Comparison of ENCODE assay signal across 1 cellular context in genomic region chr1:155093938-155094621, GRCh38.
TF ChIP-seq lines count a peak whose summit lies in the region.

No MANE protein-coding gene starts in this region.

TF ChIP-seq in HEK293, 187 proteins besides CTCF, POLR2A, EP300 and RAD21 (continued from another document and continues in another):
- TF ChIP-seq PRDM10 (tag by site-specific recombination; IDR thresholded peaks at IDR 0.05) (peak; percentile 59), ZNF274 (IDR thresholded peaks at IDR 0.05; ENCODE audit: low read length) (no peak), ZNF274 (tag by site-specific recombination; IDR thresholded peaks at IDR 0.05; ENCODE audit: borderline replicate concordance) (no peak), ZNF670 (tag by site-specific recombination; IDR thresholded peaks at IDR 0.05; ENCODE audit: low read depth) (no peak), PBX3 (CRISPR knock-in tag; IDR thresholded peaks at IDR 0.05) (no peak), KLF1 (tag by site-specific recombination; IDR thresholded peaks at IDR 0.05) (peak; percentile 83), ZNF341 (tag by site-specific recombination; IDR thresholded peaks at IDR 0.05; ENCODE audit: low read depth) (peak; percentile 54), ZNF529 (tag by site-specific recombination; IDR thresholded peaks at IDR 0.05; ENCODE audit: insufficient replicate concordance) (no peak), ZNF660 (tag by site-specific recombination; IDR thresholded peaks at IDR 0.05) (peak; percentile 38; the same call in 1 of the 2 replicates), ZSCAN30 (tag by site-specific recombination; IDR thresholded peaks at IDR 0.05) (peak; percentile 27; the same call in 1 of the 2 replicates), ZNF350 (tag by site-specific recombination; IDR thresholded peaks at IDR 0.05) (no peak), EGR2 (tag by site-specific recombination; IDR thresholded peaks at IDR 0.05; ENCODE audit: low read depth) (peak; percentile 91), ZNF133 (tag by site-specific recombination; IDR thresholded peaks at IDR 0.05) (no peak), ZFHX2 (tag by site-specific recombination; conservative IDR thresholded peaks at IDR 0.05) (peak; percentile 94), ZNF398 (tag by site-specific recombination; IDR thresholded peaks at IDR 0.05) (peak; percentile 92), KLF10 (tag by site-specific recombination; IDR thresholded peaks at IDR 0.05) (peak; percentile 65; the same call in 1 of the 2 replicates), ZNF623 (tag by site-specific recombination; IDR thresholded peaks at IDR 0.05) (peak; percentile 52; the same call in 1 of the 2 replicates), KLF7 (tag by site-specific recombination; IDR thresholded peaks at IDR 0.05; ENCODE audit: borderline replicate concordance) (peak; percentile 58; the same call in 1 of the 2 replicates), TCF7L2 (IDR thresholded peaks at IDR 0.05; ENCODE audit: borderline replicate concordance, low read depth, low read length) (no peak), ZNF18 (tag by site-specific recombination; IDR thresholded peaks at IDR 0.05) (peak; percentile 71; the same call in 1 of the 2 replicates), ZNF600 (tag by site-specific recombination; IDR thresholded peaks at IDR 0.05) (peak; percentile 77), ZBTB21 (tag by site-specific recombination; IDR thresholded peaks at IDR 0.05) (no peak), ZNF707 (tag by site-specific recombination; IDR thresholded peaks at IDR 0.05) (no peak), ZNF701 (tag by site-specific recombination; IDR thresholded peaks at IDR 0.05) (no peak), ZBTB20 (tag by site-specific recombination; IDR thresholded peaks at IDR 0.05) (no peak), TSHZ1 (tag by site-specific recombination; IDR thresholded peaks at IDR 0.05; ENCODE audit: borderline replicate concordance) (no peak), GLI4 (tag by site-specific recombination; IDR thresholded peaks at IDR 0.05) (no peak), ZNF558 (tag by site-specific recombination; IDR thresholded peaks at IDR 0.05) (no peak), ZFP41 (tag by site-specific recombination; IDR thresholded peaks at IDR 0.05; ENCODE audit: borderline replicate concordance) (no peak), KLF17 (tag by site-specific recombination; IDR thresholded peaks at IDR 0.05) (peak; percentile 95), OSR2 (tag by site-specific recombination; IDR thresholded peaks at IDR 0.05) (0 out of 2 replicates have a peak, but pooled peaks have one; percentile 6), ZSCAN4 (tag by site-specific recombination; IDR thresholded peaks at IDR 0.05) (no peak), ZNF610 (tag by site-specific recombination; IDR thresholded peaks at IDR 0.05; ENCODE audit: borderline replicate concordance) (0 out of 2 replicates have a peak, but pooled peaks have one; percentile 13), ZNF423 (tag by site-specific recombination; IDR thresholded peaks at IDR 0.05) (peak; percentile 32; the same call in 1 of the 2 replicates), ZNF571 (tag by site-specific recombination; IDR thresholded peaks at IDR 0.05) (no peak), ZNF140 (tag by site-specific recombination; IDR thresholded peaks at IDR 0.05) (no peak), ZBTB44 (tag by site-specific recombination; IDR thresholded peaks at IDR 0.05) (0 out of 2 replicates have a peak, but pooled peaks have one; percentile 44), ATF2 (tag by site-specific recombination; IDR thresholded peaks at IDR 0.05; ENCODE audit: low read depth) (no peak), IKZF3 (tag by site-specific recombination; IDR thresholded peaks at IDR 0.05) (no peak), ZNF629 (tag by site-specific recombination; IDR thresholded peaks at IDR 0.05) (peak; percentile 19; the same call in 1 of the 2 replicates), SP7 (tag by site-specific recombination; IDR thresholded peaks at IDR 0.05) (peak; percentile 56), ZNF639 (tag by site-specific recombination; IDR thresholded peaks at IDR 0.05) (no peak), ZNF654 (tag by site-specific recombination; IDR thresholded peaks at IDR 0.05; ENCODE audit: low read depth) (peak; percentile 52), KLF8 (tag by site-specific recombination; IDR thresholded peaks at IDR 0.05) (peak; percentile 28; the same call in 1 of the 2 replicates), SP3 (tag by site-specific recombination; IDR thresholded peaks at IDR 0.05) (0 out of 2 replicates have a peak, but pooled peaks have one; percentile 5)
